Comparison of ENCODE assay signal across 1 cellular context in the genomic region with DNA sequence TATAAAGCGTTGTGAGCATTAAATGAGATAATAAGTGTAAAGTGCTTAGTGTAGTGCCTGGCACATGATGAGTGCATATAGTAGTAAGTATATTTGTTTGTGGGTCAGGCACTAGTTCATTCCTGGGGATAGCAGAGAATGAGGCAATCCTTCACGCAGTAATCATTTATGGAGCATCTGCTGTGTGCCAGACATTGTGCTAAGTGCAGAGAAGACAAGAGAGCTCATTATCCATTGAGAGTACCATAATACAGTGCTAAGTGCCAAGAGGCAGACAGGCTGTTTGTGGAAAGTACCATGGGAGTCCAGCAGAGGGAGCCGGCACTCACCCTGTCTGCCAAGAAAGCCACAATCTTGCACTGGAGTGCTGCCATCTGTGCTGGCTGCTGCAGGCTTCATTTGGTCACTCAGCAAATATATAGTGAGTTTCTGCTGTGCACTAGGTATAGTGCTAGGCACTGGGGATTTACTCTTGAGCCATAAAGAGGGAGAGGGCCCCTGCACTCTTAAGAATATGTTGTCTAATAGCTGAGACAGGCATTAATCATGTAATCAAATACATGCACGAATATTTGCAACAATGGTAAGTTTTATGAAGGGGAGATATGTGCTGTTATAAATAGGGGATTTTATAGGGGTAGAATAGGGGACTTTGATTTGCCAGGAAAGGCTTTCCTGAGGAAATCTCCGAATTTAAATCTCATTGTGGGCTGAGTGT.
TF ChIP-seq lines count a peak whose summit lies in the region.

No MANE protein-coding gene starts in this region.

TF ChIP-seq in HepG2, 621 proteins besides CTCF, POLR2A, EP300 and RAD21 (continued from another document and continues in another):
- TF ChIP-seq, protein P1, sequence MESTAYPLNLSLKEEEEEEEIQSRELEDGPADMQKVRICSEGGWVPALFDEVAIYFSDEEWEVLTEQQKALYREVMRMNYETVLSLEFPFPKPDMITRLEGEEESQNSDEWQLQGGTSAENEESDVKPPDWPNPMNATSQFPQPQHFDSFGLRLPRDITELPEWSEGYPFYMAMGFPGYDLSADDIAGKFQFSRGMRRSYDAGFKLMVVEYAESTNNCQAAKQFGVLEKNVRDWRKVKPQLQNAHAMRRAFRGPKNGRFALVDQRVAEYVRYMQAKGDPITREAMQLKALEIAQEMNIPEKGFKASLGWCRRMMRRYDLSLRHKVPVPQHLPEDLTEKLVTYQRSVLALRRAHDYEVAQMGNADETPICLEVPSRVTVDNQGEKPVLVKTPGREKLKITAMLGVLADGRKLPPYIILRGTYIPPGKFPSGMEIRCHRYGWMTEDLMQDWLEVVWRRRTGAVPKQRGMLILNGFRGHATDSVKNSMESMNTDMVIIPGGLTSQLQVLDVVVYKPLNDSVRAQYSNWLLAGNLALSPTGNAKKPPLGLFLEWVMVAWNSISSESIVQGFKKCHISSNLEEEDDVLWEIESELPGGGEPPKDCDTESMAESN (CRISPR knock-in tag; conservative IDR thresholded peaks at IDR 0.05): no peak
- no peak for TF ChIP-seq ZNF782 (CRISPR knock-in tag; IDR thresholded peaks at IDR 0.05; ENCODE audit: borderline replicate concordance)
- no peak for TF ChIP-seq TBP (CRISPR knock-in tag; IDR thresholded peaks at IDR 0.05)
- no peak for TF ChIP-seq CCAR2 (optimal IDR thresholded peaks at IDR 0.05; ENCODE audit: low read depth, low read length)
- TF ChIP-seq, protein P2, sequence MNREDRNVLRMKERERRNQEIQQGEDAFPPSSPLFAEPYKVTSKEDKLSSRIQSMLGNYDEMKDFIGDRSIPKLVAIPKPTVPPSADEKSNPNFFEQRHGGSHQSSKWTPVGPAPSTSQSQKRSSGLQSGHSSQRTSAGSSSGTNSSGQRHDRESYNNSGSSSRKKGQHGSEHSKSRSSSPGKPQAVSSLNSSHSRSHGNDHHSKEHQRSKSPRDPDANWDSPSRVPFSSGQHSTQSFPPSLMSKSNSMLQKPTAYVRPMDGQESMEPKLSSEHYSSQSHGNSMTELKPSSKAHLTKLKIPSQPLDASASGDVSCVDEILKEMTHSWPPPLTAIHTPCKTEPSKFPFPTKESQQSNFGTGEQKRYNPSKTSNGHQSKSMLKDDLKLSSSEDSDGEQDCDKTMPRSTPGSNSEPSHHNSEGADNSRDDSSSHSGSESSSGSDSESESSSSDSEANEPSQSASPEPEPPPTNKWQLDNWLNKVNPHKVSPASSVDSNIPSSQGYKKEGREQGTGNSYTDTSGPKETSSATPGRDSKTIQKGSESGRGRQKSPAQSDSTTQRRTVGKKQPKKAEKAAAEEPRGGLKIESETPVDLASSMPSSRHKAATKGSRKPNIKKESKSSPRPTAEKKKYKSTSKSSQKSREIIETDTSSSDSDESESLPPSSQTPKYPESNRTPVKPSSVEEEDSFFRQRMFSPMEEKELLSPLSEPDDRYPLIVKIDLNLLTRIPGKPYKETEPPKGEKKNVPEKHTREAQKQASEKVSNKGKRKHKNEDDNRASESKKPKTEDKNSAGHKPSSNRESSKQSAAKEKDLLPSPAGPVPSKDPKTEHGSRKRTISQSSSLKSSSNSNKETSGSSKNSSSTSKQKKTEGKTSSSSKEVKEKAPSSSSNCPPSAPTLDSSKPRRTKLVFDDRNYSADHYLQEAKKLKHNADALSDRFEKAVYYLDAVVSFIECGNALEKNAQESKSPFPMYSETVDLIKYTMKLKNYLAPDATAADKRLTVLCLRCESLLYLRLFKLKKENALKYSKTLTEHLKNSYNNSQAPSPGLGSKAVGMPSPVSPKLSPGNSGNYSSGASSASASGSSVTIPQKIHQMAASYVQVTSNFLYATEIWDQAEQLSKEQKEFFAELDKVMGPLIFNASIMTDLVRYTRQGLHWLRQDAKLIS (CRISPR knock-in tag; IDR thresholded peaks at IDR 0.05): no peak
- no peak for TF ChIP-seq ZNF30 (CRISPR knock-in tag; IDR thresholded peaks at IDR 0.05)
- no peak for TF ChIP-seq ZNF841 (CRISPR knock-in tag; IDR thresholded peaks at IDR 0.05; ENCODE audit: borderline replicate concordance)
- TF ChIP-seq ELF4 (CRISPR knock-in tag; IDR thresholded peaks at IDR 0.05; ENCODE audit: borderline replicate concordance): no peak
- TF ChIP-seq ZNF343 (CRISPR knock-in tag; IDR thresholded peaks at IDR 0.05): no peak
- no peak for TF ChIP-seq NFIB (CRISPR knock-in tag; IDR thresholded peaks at IDR 0.05; ENCODE audit: borderline replicate concordance)
- no peak for TF ChIP-seq TCF7L2 (IDR thresholded peaks at IDR 0.05; ENCODE audit: low read depth, low read length)
- no peak for TF ChIP-seq ZNF577 (CRISPR knock-in tag; IDR thresholded peaks at IDR 0.05; ENCODE audit: borderline replicate concordance, low read depth)
- TF ChIP-seq TGIF2 (CRISPR knock-in tag; IDR thresholded peaks at IDR 0.05): 0 out of 2 replicates have a peak, but pooled peaks have one; percentile 33
- TF ChIP-seq, protein P3, sequence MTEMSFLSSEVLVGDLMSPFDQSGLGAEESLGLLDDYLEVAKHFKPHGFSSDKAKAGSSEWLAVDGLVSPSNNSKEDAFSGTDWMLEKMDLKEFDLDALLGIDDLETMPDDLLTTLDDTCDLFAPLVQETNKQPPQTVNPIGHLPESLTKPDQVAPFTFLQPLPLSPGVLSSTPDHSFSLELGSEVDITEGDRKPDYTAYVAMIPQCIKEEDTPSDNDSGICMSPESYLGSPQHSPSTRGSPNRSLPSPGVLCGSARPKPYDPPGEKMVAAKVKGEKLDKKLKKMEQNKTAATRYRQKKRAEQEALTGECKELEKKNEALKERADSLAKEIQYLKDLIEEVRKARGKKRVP (CRISPR knock-in tag; IDR thresholded peaks at IDR 0.05): 0 out of 4 replicates have a peak, but pooled peaks of 1 of the 2 experiments have one; percentile 20
- no peak for TF ChIP-seq HNF4G (IDR thresholded peaks at IDR 0.05; ENCODE audit: borderline replicate concordance, low read depth, low read length)
- TF ChIP-seq HNF4G (CRISPR knock-in tag; IDR thresholded peaks at IDR 0.05; ENCODE audit: borderline replicate concordance, low read depth): no peak
- TF ChIP-seq ZFP82 (CRISPR knock-in tag; IDR thresholded peaks at IDR 0.05; ENCODE audit: borderline replicate concordance): no peak
- no peak for TF ChIP-seq GZF1 (CRISPR knock-in tag; IDR thresholded peaks at IDR 0.05)
- no peak for TF ChIP-seq ZNF296 (CRISPR knock-in tag; conservative IDR thresholded peaks at IDR 0.05)
- TF ChIP-seq, protein P4, sequence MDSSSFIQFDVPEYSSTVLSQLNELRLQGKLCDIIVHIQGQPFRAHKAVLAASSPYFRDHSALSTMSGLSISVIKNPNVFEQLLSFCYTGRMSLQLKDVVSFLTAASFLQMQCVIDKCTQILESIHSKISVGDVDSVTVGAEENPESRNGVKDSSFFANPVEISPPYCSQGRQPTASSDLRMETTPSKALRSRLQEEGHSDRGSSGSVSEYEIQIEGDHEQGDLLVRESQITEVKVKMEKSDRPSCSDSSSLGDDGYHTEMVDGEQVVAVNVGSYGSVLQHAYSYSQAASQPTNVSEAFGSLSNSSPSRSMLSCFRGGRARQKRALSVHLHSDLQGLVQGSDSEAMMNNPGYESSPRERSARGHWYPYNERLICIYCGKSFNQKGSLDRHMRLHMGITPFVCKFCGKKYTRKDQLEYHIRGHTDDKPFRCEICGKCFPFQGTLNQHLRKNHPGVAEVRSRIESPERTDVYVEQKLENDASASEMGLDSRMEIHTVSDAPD (CRISPR knock-in tag; IDR thresholded peaks at IDR 0.05): 0 out of 2 replicates have a peak, but pooled peaks have one; percentile 47
- TF ChIP-seq ZSCAN31 (CRISPR knock-in tag; IDR thresholded peaks at IDR 0.05; ENCODE audit: low read depth): 0 out of 2 replicates have a peak, but pooled peaks have one; percentile 47
- no peak for TF ChIP-seq ZNF652 (CRISPR knock-in tag; IDR thresholded peaks at IDR 0.05; ENCODE audit: borderline replicate concordance, low read depth)
- TF ChIP-seq ZBTB42 (CRISPR knock-in tag; IDR thresholded peaks at IDR 0.05): no peak
- TF ChIP-seq ZNF331 (CRISPR knock-in tag; IDR thresholded peaks at IDR 0.05): peak; percentile 58; the same call in 1 of the 2 replicates
- no peak; the same call in 1 of the 2 replicates for TF ChIP-seq ZNF121 (CRISPR knock-in tag; IDR thresholded peaks at IDR 0.05)
- no peak for TF ChIP-seq GABPA (IDR thresholded peaks at IDR 0.05; ENCODE audit: low read depth, low read length)
- TF ChIP-seq GABPA (CRISPR knock-in tag; IDR thresholded peaks at IDR 0.05; ENCODE audit: low read depth): no peak
- TF ChIP-seq ZNF12 (CRISPR knock-in tag; IDR thresholded peaks at IDR 0.05): 0 out of 2 replicates have a peak, but pooled peaks have one; percentile 32
- no peak for TF ChIP-seq PHF21A (CRISPR knock-in tag; IDR thresholded peaks at IDR 0.05)
- TF ChIP-seq ZNF337 (CRISPR knock-in tag; IDR thresholded peaks at IDR 0.05; ENCODE audit: borderline replicate concordance, low read depth): no peak
- TF ChIP-seq, protein P5, sequence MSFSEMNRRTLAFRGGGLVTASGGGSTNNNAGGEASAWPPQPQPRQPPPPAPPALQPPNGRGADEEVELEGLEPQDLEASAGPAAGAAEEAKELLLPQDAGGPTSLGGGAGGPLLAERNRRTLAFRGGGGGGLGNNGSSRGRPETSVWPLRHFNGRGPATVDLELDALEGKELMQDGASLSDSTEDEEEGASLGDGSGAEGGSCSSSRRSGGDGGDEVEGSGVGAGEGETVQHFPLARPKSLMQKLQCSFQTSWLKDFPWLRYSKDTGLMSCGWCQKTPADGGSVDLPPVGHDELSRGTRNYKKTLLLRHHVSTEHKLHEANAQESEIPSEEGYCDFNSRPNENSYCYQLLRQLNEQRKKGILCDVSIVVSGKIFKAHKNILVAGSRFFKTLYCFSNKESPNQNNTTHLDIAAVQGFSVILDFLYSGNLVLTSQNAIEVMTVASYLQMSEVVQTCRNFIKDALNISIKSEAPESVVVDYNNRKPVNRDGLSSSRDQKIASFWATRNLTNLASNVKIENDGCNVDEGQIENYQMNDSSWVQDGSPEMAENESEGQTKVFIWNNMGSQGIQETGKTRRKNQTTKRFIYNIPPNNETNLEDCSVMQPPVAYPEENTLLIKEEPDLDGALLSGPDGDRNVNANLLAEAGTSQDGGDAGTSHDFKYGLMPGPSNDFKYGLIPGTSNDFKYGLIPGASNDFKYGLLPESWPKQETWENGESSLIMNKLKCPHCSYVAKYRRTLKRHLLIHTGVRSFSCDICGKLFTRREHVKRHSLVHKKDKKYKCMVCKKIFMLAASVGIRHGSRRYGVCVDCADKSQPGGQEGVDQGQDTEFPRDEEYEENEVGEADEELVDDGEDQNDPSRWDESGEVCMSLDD (CRISPR knock-in tag; IDR thresholded peaks at IDR 0.05; ENCODE audit: borderline replicate concordance): no peak
- TF ChIP-seq, protein P6, sequence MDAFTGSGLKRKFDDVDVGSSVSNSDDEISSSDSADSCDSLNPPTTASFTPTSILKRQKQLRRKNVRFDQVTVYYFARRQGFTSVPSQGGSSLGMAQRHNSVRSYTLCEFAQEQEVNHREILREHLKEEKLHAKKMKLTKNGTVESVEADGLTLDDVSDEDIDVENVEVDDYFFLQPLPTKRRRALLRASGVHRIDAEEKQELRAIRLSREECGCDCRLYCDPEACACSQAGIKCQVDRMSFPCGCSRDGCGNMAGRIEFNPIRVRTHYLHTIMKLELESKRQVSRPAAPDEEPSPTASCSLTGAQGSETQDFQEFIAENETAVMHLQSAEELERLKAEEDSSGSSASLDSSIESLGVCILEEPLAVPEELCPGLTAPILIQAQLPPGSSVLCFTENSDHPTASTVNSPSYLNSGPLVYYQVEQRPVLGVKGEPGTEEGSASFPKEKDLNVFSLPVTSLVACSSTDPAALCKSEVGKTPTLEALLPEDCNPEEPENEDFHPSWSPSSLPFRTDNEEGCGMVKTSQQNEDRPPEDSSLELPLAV (CRISPR knock-in tag; conservative IDR thresholded peaks at IDR 0.05; ENCODE audit: low read depth): no peak
- TF ChIP-seq, protein P7, sequence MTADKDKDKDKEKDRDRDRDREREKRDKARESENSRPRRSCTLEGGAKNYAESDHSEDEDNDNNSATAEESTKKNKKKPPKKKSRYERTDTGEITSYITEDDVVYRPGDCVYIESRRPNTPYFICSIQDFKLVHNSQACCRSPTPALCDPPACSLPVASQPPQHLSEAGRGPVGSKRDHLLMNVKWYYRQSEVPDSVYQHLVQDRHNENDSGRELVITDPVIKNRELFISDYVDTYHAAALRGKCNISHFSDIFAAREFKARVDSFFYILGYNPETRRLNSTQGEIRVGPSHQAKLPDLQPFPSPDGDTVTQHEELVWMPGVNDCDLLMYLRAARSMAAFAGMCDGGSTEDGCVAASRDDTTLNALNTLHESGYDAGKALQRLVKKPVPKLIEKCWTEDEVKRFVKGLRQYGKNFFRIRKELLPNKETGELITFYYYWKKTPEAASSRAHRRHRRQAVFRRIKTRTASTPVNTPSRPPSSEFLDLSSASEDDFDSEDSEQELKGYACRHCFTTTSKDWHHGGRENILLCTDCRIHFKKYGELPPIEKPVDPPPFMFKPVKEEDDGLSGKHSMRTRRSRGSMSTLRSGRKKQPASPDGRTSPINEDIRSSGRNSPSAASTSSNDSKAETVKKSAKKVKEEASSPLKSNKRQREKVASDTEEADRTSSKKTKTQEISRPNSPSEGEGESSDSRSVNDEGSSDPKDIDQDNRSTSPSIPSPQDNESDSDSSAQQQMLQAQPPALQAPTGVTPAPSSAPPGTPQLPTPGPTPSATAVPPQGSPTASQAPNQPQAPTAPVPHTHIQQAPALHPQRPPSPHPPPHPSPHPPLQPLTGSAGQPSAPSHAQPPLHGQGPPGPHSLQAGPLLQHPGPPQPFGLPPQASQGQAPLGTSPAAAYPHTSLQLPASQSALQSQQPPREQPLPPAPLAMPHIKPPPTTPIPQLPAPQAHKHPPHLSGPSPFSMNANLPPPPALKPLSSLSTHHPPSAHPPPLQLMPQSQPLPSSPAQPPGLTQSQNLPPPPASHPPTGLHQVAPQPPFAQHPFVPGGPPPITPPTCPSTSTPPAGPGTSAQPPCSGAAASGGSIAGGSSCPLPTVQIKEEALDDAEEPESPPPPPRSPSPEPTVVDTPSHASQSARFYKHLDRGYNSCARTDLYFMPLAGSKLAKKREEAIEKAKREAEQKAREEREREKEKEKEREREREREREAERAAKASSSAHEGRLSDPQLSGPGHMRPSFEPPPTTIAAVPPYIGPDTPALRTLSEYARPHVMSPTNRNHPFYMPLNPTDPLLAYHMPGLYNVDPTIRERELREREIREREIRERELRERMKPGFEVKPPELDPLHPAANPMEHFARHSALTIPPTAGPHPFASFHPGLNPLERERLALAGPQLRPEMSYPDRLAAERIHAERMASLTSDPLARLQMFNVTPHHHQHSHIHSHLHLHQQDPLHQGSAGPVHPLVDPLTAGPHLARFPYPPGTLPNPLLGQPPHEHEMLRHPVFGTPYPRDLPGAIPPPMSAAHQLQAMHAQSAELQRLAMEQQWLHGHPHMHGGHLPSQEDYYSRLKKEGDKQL (CRISPR knock-in tag; IDR thresholded peaks at IDR 0.05; ENCODE audit: low read depth): no peak
- TF ChIP-seq GATA4 (IDR thresholded peaks at IDR 0.05; ENCODE audit: borderline replicate concordance, low read depth): no peak
- TF ChIP-seq ZNF724P (CRISPR knock-in tag; IDR thresholded peaks at IDR 0.05; ENCODE audit: borderline replicate concordance): no peak
- TF ChIP-seq, protein P8, sequence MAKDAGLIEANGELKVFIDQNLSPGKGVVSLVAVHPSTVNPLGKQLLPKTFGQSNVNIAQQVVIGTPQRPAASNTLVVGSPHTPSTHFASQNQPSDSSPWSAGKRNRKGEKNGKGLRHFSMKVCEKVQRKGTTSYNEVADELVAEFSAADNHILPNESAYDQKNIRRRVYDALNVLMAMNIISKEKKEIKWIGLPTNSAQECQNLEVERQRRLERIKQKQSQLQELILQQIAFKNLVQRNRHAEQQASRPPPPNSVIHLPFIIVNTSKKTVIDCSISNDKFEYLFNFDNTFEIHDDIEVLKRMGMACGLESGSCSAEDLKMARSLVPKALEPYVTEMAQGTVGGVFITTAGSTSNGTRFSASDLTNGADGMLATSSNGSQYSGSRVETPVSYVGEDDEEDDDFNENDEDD (CRISPR knock-in tag; IDR thresholded peaks at IDR 0.05; ENCODE audit: borderline replicate concordance): no peak
- TF ChIP-seq SAP130 (CRISPR knock-in tag; IDR thresholded peaks at IDR 0.05; ENCODE audit: low read depth): peak; percentile 48
- no peak for TF ChIP-seq ZNF891 (CRISPR knock-in tag; IDR thresholded peaks at IDR 0.05)
- no peak for TF ChIP-seq NFRKB (IDR thresholded peaks at IDR 0.05)
- 0 out of 2 replicates have a peak, but pooled peaks have one; percentile 20 for TF ChIP-seq ZNF709 (CRISPR knock-in tag; IDR thresholded peaks at IDR 0.05)
